In the genomic region with DNA sequence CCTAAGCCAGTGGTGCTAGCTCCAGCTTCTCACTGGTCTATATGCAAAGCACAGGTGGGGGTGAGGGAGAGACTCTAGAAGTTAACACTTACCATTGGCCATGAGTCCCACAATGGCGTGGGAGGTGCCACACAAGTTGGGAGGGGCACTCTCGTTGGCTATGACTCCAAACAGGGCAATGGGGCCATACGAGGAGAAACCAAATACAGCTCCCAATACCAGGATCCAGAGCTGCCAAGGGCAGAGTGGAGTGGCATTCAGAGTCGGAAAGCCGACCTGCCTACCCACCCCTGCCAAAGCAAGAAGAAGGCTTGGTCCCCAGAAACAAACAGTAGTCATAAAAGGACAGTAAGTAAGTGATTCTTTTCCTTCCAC, we compare ENCODE assay signal across 1 cellular context.
TF ChIP-seq lines count a peak whose summit lies in the region.

No MANE protein-coding gene starts in this region.

TF ChIP-seq in HepG2, 621 proteins besides CTCF, POLR2A, EP300 and RAD21:
- TF ChIP-seq, protein P1, sequence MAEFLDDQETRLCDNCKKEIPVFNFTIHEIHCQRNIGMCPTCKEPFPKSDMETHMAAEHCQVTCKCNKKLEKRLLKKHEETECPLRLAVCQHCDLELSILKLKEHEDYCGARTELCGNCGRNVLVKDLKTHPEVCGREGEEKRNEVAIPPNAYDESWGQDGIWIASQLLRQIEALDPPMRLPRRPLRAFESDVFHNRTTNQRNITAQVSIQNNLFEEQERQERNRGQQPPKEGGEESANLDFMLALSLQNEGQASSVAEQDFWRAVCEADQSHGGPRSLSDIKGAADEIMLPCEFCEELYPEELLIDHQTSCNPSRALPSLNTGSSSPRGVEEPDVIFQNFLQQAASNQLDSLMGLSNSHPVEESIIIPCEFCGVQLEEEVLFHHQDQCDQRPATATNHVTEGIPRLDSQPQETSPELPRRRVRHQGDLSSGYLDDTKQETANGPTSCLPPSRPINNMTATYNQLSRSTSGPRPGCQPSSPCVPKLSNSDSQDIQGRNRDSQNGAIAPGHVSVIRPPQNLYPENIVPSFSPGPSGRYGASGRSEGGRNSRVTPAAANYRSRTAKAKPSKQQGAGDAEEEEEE (CRISPR knock-in tag; IDR thresholded peaks at IDR 0.05; ENCODE audit: borderline replicate concordance), result 0 out of 2 replicates have a peak, but pooled peaks have one; percentile 14
- TF ChIP-seq, protein P2, sequence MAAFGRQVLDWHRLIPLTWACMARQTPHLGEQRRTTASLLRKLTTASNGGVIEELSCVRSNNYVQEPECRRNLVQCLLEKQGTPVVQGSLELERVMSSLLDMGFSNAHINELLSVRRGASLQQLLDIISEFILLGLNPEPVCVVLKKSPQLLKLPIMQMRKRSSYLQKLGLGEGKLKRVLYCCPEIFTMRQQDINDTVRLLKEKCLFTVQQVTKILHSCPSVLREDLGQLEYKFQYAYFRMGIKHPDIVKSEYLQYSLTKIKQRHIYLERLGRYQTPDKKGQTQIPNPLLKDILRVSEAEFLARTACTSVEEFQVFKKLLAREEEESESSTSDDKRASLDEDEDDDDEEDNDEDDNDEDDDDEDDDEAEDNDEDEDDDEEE (CRISPR knock-in tag; IDR thresholded peaks at IDR 0.05), result peak; percentile 29; the same call in 1 of the 2 replicates
- no peak for TF ChIP-seq CCAR2 (optimal IDR thresholded peaks at IDR 0.05; ENCODE audit: low read depth, low read length)
- TF ChIP-seq ZNF124 (CRISPR knock-in tag; IDR thresholded peaks at IDR 0.05), result no peak
- TF ChIP-seq ZSCAN21 (CRISPR knock-in tag; IDR thresholded peaks at IDR 0.05; ENCODE audit: borderline replicate concordance), result 0 out of 2 replicates have a peak, but pooled peaks have one; percentile 21
